Comparison of ENCODE assay signal across 1 cellular context in genomic region chr1:30342535-30343141, GRCh38.
A peak's percentile ranks its signal among the peaks of the same experiment; 100 is the strongest.
TF ChIP-seq lines count a peak whose summit lies in the region.

No MANE protein-coding gene starts in this region.

TF ChIP-seq in PFSK-1, 5 proteins besides CTCF, POLR2A, EP300 and RAD21 (continued from another document):
- peak; percentile 43 to 80; a peak in 2 of 4 replicates for TF ChIP-seq REST (IDR thresholded peaks at IDR 0.05; ENCODE audit: insufficient read depth in 1 of 2, low read depth in 2 of 2, low read length in 2 of 2)
